1 cellular context compared by ENCODE assay signal in genomic region chr2:236167297-236168109, GRCh38.
TF ChIP-seq lines count a peak whose summit lies in the region.

No MANE protein-coding gene starts in this region.

TF ChIP-seq in HepG2, 621 proteins besides CTCF, POLR2A, EP300 and RAD21 (continued from another document and continues in another):
- TF ChIP-seq, protein P1, sequence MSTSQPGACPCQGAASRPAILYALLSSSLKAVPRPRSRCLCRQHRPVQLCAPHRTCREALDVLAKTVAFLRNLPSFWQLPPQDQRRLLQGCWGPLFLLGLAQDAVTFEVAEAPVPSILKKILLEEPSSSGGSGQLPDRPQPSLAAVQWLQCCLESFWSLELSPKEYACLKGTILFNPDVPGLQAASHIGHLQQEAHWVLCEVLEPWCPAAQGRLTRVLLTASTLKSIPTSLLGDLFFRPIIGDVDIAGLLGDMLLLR (CRISPR knock-in tag; IDR thresholded peaks at IDR 0.05), result no peak
- no peak for TF ChIP-seq ZNF329 (CRISPR knock-in tag; IDR thresholded peaks at IDR 0.05; ENCODE audit: low read depth)
- TF ChIP-seq ZNF788 (CRISPR knock-in tag; IDR thresholded peaks at IDR 0.05; ENCODE audit: borderline replicate concordance), result no peak
- no peak for TF ChIP-seq TRIM22 (IDR thresholded peaks at IDR 0.05)
- TF ChIP-seq ZNF354B (CRISPR knock-in tag; IDR thresholded peaks at IDR 0.05), result 0 out of 2 replicates have a peak, but pooled peaks have one; percentile 38
- no peak for TF ChIP-seq ZNF761 (CRISPR knock-in tag; conservative IDR thresholded peaks at IDR 0.05)
- no peak for TF ChIP-seq SKI (IDR thresholded peaks at IDR 0.05; ENCODE audit: partially characterized antibody)
- TF ChIP-seq NFYB (CRISPR knock-in tag; IDR thresholded peaks at IDR 0.05), result no peak
- TF ChIP-seq RCOR2 (CRISPR knock-in tag; IDR thresholded peaks at IDR 0.05), result no peak
- no peak for TF ChIP-seq ZNF552 (CRISPR knock-in tag; IDR thresholded peaks at IDR 0.05; ENCODE audit: borderline replicate concordance)
- TF ChIP-seq ELF3 (CRISPR knock-in tag; IDR thresholded peaks at IDR 0.05), result peak; percentile 33; the same call in 1 of the 2 replicates
- TF ChIP-seq, protein P2, sequence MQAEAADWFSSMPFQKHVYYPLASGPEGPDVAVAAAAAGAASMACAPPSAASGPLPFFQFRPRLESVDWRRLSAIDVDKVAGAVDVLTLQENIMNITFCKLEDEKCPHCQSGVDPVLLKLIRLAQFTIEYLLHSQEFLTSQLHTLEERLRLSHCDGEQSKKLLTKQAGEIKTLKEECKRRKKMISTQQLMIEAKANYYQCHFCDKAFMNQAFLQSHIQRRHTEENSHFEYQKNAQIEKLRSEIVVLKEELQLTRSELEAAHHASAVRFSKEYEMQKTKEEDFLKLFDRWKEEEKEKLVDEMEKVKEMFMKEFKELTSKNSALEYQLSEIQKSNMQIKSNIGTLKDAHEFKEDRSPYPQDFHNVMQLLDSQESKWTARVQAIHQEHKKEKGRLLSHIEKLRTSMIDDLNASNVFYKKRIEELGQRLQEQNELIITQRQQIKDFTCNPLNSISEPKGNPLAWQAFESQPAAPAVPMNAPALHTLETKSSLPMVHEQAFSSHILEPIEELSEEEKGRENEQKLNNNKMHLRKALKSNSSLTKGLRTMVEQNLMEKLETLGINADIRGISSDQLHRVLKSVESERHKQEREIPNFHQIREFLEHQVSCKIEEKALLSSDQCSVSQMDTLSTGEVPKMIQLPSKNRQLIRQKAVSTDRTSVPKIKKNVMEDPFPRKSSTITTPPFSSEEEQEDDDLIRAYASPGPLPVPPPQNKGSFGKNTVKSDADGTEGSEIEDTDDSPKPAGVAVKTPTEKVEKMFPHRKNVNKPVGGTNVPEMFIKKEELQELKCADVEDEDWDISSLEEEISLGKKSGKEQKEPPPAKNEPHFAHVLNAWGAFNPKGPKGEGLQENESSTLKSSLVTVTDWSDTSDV (CRISPR knock-in tag; IDR thresholded peaks at IDR 0.05), result 0 out of 2 replicates have a peak, but pooled peaks have one; percentile 30
- no peak for TF ChIP-seq PPARG (CRISPR knock-in tag; conservative IDR thresholded peaks at IDR 0.05)
- no peak for TF ChIP-seq FOSL2 (CRISPR knock-in tag; IDR thresholded peaks at IDR 0.05)
- TF ChIP-seq, protein P3, sequence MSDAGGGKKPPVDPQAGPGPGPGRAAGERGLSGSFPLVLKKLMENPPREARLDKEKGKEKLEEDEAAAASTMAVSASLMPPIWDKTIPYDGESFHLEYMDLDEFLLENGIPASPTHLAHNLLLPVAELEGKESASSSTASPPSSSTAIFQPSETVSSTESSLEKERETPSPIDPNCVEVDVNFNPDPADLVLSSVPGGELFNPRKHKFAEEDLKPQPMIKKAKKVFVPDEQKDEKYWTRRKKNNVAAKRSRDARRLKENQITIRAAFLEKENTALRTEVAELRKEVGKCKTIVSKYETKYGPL (CRISPR knock-in tag; IDR thresholded peaks at IDR 0.05), result no peak
- no peak for TF ChIP-seq HCFC1 (IDR thresholded peaks at IDR 0.05; ENCODE audit: low read depth, low read length)
- no peak for TF ChIP-seq ZNF550 (CRISPR knock-in tag; IDR thresholded peaks at IDR 0.05; ENCODE audit: borderline replicate concordance)
- no peak for TF ChIP-seq TEAD2 (CRISPR knock-in tag; IDR thresholded peaks at IDR 0.05)
- TF ChIP-seq HOXD1 (CRISPR knock-in tag; IDR thresholded peaks at IDR 0.05), result no peak
- no peak for TF ChIP-seq NFE2L1 (CRISPR knock-in tag; IDR thresholded peaks at IDR 0.05; ENCODE audit: borderline replicate concordance)
- TF ChIP-seq CREM (IDR thresholded peaks at IDR 0.05), result no peak
- TF ChIP-seq CREM (CRISPR knock-in tag; IDR thresholded peaks at IDR 0.05), result no peak
- no peak for TF ChIP-seq ZNF576 (CRISPR knock-in tag; IDR thresholded peaks at IDR 0.05)
- TF ChIP-seq ZNF350 (CRISPR knock-in tag; IDR thresholded peaks at IDR 0.05; ENCODE audit: borderline replicate concordance, low read depth), result no peak
- TF ChIP-seq ZNF430 (CRISPR knock-in tag; IDR thresholded peaks at IDR 0.05), result no peak; the same call in 1 of the 2 replicates
- peak; percentile 57 for TF ChIP-seq SRSF1 (optimal IDR thresholded peaks at IDR 0.05; ENCODE audit: low read depth, low read length)
- no peak for TF ChIP-seq CCDC6 (CRISPR knock-in tag; IDR thresholded peaks at IDR 0.05)
- TF ChIP-seq ELF1 (CRISPR knock-in tag; IDR thresholded peaks at IDR 0.05), result no peak
- no peak for TF ChIP-seq ZBTB2 (CRISPR knock-in tag; IDR thresholded peaks at IDR 0.05; ENCODE audit: low read depth)
- no peak for TF ChIP-seq ZNF75D (CRISPR knock-in tag; IDR thresholded peaks at IDR 0.05; ENCODE audit: borderline replicate concordance)
- no peak; the same call in 1 of the 2 replicates for TF ChIP-seq KDM5B (CRISPR knock-in tag; IDR thresholded peaks at IDR 0.05; ENCODE audit: borderline replicate concordance)
- no peak for TF ChIP-seq NFKBIZ (CRISPR knock-in tag; IDR thresholded peaks at IDR 0.05)
- no peak for TF ChIP-seq ZNF234 (CRISPR knock-in tag; conservative IDR thresholded peaks at IDR 0.05)
- peak; percentile 49; the same call in 1 of the 2 replicates for TF ChIP-seq MED13 (CRISPR knock-in tag; IDR thresholded peaks at IDR 0.05)
- peak; percentile 29; the same call in 1 of the 2 replicates for TF ChIP-seq MYC (CRISPR knock-in tag; IDR thresholded peaks at IDR 0.05; ENCODE audit: borderline replicate concordance)
- no peak for TF ChIP-seq ZNF614 (CRISPR knock-in tag; IDR thresholded peaks at IDR 0.05; ENCODE audit: borderline replicate concordance)
- no peak for TF ChIP-seq YEATS2 (CRISPR knock-in tag; IDR thresholded peaks at IDR 0.05; ENCODE audit: borderline replicate concordance)
- no peak for TF ChIP-seq ZNF496 (CRISPR knock-in tag; IDR thresholded peaks at IDR 0.05; ENCODE audit: insufficient replicate concordance)
- TF ChIP-seq ZNF367 (CRISPR knock-in tag; IDR thresholded peaks at IDR 0.05; ENCODE audit: borderline replicate concordance), result no peak
- no peak for TF ChIP-seq RORA (CRISPR knock-in tag; IDR thresholded peaks at IDR 0.05)
- no peak for TF ChIP-seq ZNF264 (CRISPR knock-in tag; IDR thresholded peaks at IDR 0.05)
- TF ChIP-seq ZC3H13 (CRISPR knock-in tag; IDR thresholded peaks at IDR 0.05), result no peak
- TF ChIP-seq RFX5 (IDR thresholded peaks at IDR 0.05; ENCODE audit: low read depth, low read length), result no peak
- TF ChIP-seq SP140L (CRISPR knock-in tag; IDR thresholded peaks at IDR 0.05; ENCODE audit: borderline replicate concordance), result no peak
- no peak for TF ChIP-seq SIX1 (CRISPR knock-in tag; IDR thresholded peaks at IDR 0.05; ENCODE audit: borderline replicate concordance)
- no peak for TF ChIP-seq NPAS2 (CRISPR knock-in tag; IDR thresholded peaks at IDR 0.05; ENCODE audit: borderline replicate concordance)
- no peak for TF ChIP-seq ZNF3 (CRISPR knock-in tag; IDR thresholded peaks at IDR 0.05)
- no peak for TF ChIP-seq ZNF746 (CRISPR knock-in tag; IDR thresholded peaks at IDR 0.05)
- no peak for TF ChIP-seq HNF4A (CRISPR knock-in tag; IDR thresholded peaks at IDR 0.05)
- TF ChIP-seq ARHGAP35 (CRISPR knock-in tag; IDR thresholded peaks at IDR 0.05; ENCODE audit: borderline replicate concordance), result no peak
- TF ChIP-seq MTF2 (CRISPR knock-in tag; IDR thresholded peaks at IDR 0.05; ENCODE audit: borderline replicate concordance), result peak; percentile 100; the same call in 1 of the 2 replicates
- no peak for TF ChIP-seq ZNF577 (CRISPR knock-in tag; IDR thresholded peaks at IDR 0.05; ENCODE audit: borderline replicate concordance, low read depth)
- no peak for TF ChIP-seq ZNF704 (CRISPR knock-in tag; IDR thresholded peaks at IDR 0.05; ENCODE audit: borderline replicate concordance)
- peak; percentile 67; the same call in 1 of the 2 replicates for TF ChIP-seq TMF1 (CRISPR knock-in tag; IDR thresholded peaks at IDR 0.05; ENCODE audit: low read depth)
- no peak; the same call in 1 of the 2 replicates for TF ChIP-seq ZSCAN29 (CRISPR knock-in tag; conservative IDR thresholded peaks at IDR 0.05)
- TF ChIP-seq, protein P4, sequence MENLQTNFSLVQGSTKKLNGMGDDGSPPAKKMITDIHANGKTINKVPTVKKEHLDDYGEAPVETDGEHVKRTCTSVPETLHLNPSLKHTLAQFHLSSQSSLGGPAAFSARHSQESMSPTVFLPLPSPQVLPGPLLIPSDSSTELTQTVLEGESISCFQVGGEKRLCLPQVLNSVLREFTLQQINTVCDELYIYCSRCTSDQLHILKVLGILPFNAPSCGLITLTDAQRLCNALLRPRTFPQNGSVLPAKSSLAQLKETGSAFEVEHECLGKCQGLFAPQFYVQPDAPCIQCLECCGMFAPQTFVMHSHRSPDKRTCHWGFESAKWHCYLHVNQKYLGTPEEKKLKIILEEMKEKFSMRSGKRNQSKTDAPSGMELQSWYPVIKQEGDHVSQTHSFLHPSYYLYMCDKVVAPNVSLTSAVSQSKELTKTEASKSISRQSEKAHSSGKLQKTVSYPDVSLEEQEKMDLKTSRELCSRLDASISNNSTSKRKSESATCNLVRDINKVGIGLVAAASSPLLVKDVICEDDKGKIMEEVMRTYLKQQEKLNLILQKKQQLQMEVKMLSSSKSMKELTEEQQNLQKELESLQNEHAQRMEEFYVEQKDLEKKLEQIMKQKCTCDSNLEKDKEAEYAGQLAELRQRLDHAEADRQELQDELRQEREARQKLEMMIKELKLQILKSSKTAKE (CRISPR knock-in tag; IDR thresholded peaks at IDR 0.05; ENCODE audit: borderline replicate concordance), result no peak
- no peak for TF ChIP-seq KDM4B (CRISPR knock-in tag; IDR thresholded peaks at IDR 0.05)
- TF ChIP-seq BCLAF1 (IDR thresholded peaks at IDR 0.05), result no peak
- TF ChIP-seq, protein P5, sequence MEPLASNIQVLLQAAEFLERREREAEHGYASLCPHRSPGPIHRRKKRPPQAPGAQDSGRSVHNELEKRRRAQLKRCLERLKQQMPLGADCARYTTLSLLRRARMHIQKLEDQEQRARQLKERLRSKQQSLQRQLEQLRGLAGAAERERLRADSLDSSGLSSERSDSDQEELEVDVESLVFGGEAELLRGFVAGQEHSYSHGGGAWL (CRISPR knock-in tag; IDR thresholded peaks at IDR 0.05), result no peak
- TF ChIP-seq MXD1 (CRISPR knock-in tag; IDR thresholded peaks at IDR 0.05), result no peak
- TF ChIP-seq ZNF7 (CRISPR knock-in tag; IDR thresholded peaks at IDR 0.05), result no peak
- TF ChIP-seq ATF3 (CRISPR knock-in tag; IDR thresholded peaks at IDR 0.05), result no peak
- no peak for TF ChIP-seq MAF1 (CRISPR knock-in tag; IDR thresholded peaks at IDR 0.05; ENCODE audit: borderline replicate concordance)
- peak; percentile 43; the same call in 1 of the 2 replicates for TF ChIP-seq ZNF143 (CRISPR knock-in tag; IDR thresholded peaks at IDR 0.05)
- TF ChIP-seq MAFF (IDR thresholded peaks at IDR 0.05; ENCODE audit: low read depth, low read length), result no peak
